ENCODE assay signal across 15 cellular contexts in genomic region chr20:9141070-9141469, GRCh38.
DNase-seq lines count a peak whose midpoint lies in the region; ATAC-seq and TF ChIP-seq lines count a peak whose summit lies in the region.
"Had no signal": no experiment of that assay in that cellular context is flagged by ENCODE, and none has a peak within 500 bp of the region (broad histone marks: within the 10 kb centered on the region; RNA-seq: fewer than 3 reads in every experiment).

No MANE protein-coding gene starts in this region.

- peaks cover 12% of the 10 kb centered on the region for H3K9me3 Mint-ChIP-seq in activated naive CD4-positive, alpha-beta T cell treated with anti-CD3 and anti-CD28 coated beads, Interleukin-2, amount 10 ng/mL, durations not matched to agents 7 days and 5 days

- ATAC-seq in GM18868 (IDR thresholded peaks at IDR 0.05; ENCODE audit: unreplicated experiment), result no peak
- ATAC-seq: GM12878 had no signal

- no peak overlapping the region for H3K4me3 Mint-ChIP-seq in activated naive CD4-positive, alpha-beta T cell treated with anti-CD3 and anti-CD28 coated beads, Interleukin-2, amount 10 ng/mL, durations not matched to agents 7 days and 5 days
- H3K4me3 Mint-ChIP-seq: CD4-positive, alpha-beta T cell; IgD-negative memory B cell had no signal

- no peaks in the 10 kb centered on the region for H3K4me1 Mint-ChIP-seq in activated naive CD4-positive, alpha-beta T cell treated with anti-CD3 and anti-CD28 coated beads, Interleukin-2, amount 10 ng/mL, durations not matched to agents 7 days and 5 days
- H3K4me1 Mint-ChIP-seq: IgD-negative memory B cell had no signal

- no peak for TF ChIP-seq EP300 in Ishikawa (IDR thresholded peaks at IDR 0.05; ENCODE audit: borderline replicate concordance)

- no peak overlapping the region for H3K27ac Mint-ChIP-seq in activated naive CD4-positive, alpha-beta T cell treated with anti-CD3 and anti-CD28 coated beads, Interleukin-2, amount 10 ng/mL, durations not matched to agents 7 days and 5 days
- H3K27ac Mint-ChIP-seq: CD4-positive, alpha-beta T cell; IgD-negative memory B cell had no signal

- TF ChIP-seq RAD21 in Ishikawa (IDR thresholded peaks at IDR 0.05; ENCODE audit: low read depth), result no peak

- CTCF ChIA-PET in activated naive CD4-positive, alpha-beta T cell treated with anti-CD3 and anti-CD28 coated beads, Interleukin-2, amount 10 ng/mL, durations not matched to agents 7 days and 5 days (lab: Charles Lee), result no interaction called here

- H3K36me3 Mint-ChIP-seq in activated naive CD4-positive, alpha-beta T cell treated with anti-CD3 and anti-CD28 coated beads, Interleukin-2, amount 10 ng/mL, durations not matched to agents 7 days and 5 days, result no peaks in the 10 kb centered on the region

- DNase-seq in NCI-H82 (lab: John Stamatoyannopoulos, UW) (peak; percentile 3), NCI-H82 treated with DMSO at 0.1 percent for 48 hours (lab: John Stamatoyannopoulos, UW; ENCODE audit: unreplicated experiment) (no peak), amniotic epithelial cell (ENCODE audit: low read depth) (peak; percentile 12), kidney tubule cell (ENCODE audit: low spot score) (peak; percentile 28), NCI-H187 treated with DMSO at 0.1 percent for 48 hours (lab: John Stamatoyannopoulos, UW) (no peak)
- no peak for DNase-seq in activated naive CD4-positive, alpha-beta T cell treated with anti-CD3 and anti-CD28 coated beads, Interleukin-2, amount 10 ng/mL, durations not matched to agents 7 days and 5 days
- DNase-seq: 8988T; ACHN; C1 segment of cervical spinal cord; Calu3; CD4-positive, alpha-beta T cell had no signal

- H3K27me3 Mint-ChIP-seq in activated naive CD4-positive, alpha-beta T cell treated with anti-CD3 and anti-CD28 coated beads, Interleukin-2, amount 10 ng/mL, durations not matched to agents 7 days and 5 days, result no peaks in the 10 kb centered on the region
- H3K27me3 Mint-ChIP-seq: CD4-positive, alpha-beta T cell; IgD-negative memory B cell had no signal

TF ChIP-seq in Ishikawa, 13 proteins besides CTCF, POLR2A, EP300 and RAD21:
- 0 out of 2 replicates have a peak, but pooled peaks have one; percentile 9 for TF ChIP-seq NFIC (IDR thresholded peaks at IDR 0.05)
- TF ChIP-seq TCF12 (IDR thresholded peaks at IDR 0.05; ENCODE audit: low read depth), result no peak
- no peak for TF ChIP-seq TAF1 (IDR thresholded peaks at IDR 0.05; ENCODE audit: low read depth)

Comparison
In these comparisons a context has a peak if more than half of its experiments do, and no peak if none do; other contexts are left out.
1. DNase-seq: peak in NCI-H82 (single experiment), amniotic epithelial cell (single experiment) and kidney tubule cell (single experiment); none in NCI-H82 treated with DMSO at 0.1 percent for 48 hours (single experiment), activated naive CD4-positive, alpha-beta T cell treated with anti-CD3 and anti-CD28 coated beads, Interleukin-2, amount 10 ng/mL, durations not matched to agents 7 days and 5 days (single experiment) and NCI-H187 treated with DMSO at 0.1 percent for 48 hours (single experiment).